Comparison of ENCODE assay signal across 9 cellular contexts in genomic region chr6:163711615-163712568, GRCh38.
DNase-seq lines count a peak whose midpoint lies in the region; ATAC-seq, FAIRE-seq and TF ChIP-seq lines count a peak whose summit lies in the region.
"Had no signal": no experiment of that assay in that cellular context is flagged by ENCODE, and none has a peak within 500 bp of the region (broad histone marks: within the 10 kb centered on the region; RNA-seq: fewer than 3 reads in every experiment).

No MANE protein-coding gene starts in this region.

- H3K27ac ChIP-seq in GM12878 (ENCODE audit: control insufficient read depth, insufficient read depth) = peak overlapping the region; percentile 42; the same call in 1 of the 2 replicates

- H3K36me3 Mint-ChIP-seq in activated CD8-positive, alpha-beta memory T cell treated with anti-CD3 and anti-CD28 coated beads, Interleukin-2, amount 10 ng/mL, durations not matched to agents 7 days and 5 days = no peaks in the 10 kb centered on the region
- no peaks in the 10 kb centered on the region for H3K36me3 Mint-ChIP-seq in memory B cell
- H3K36me3 Mint-ChIP-seq in activated T-helper 2 cell treated with anti-CD3 and anti-CD28 coated beads, Interferon-gamma antibody, Interleukin-2, Interleukin-4, amounts not matched to agents 10 μg/mL and 5 μg/mL and 100 μg/mL, durations not matched to agents 14 hours and 24 hours and 36 hours (ENCODE audit: low read depth) = no peaks in the 10 kb centered on the region

- POLR2A ChIA-PET in GM12878 (lab: Charles Lee) = no interaction called here

- H3K9me3 ChIP-seq in GM12878 (replicated peaks; ENCODE audit: control insufficient read depth, insufficient read depth, low read length) = no peaks in the 10 kb centered on the region; the same call in 2 of the 3 replicates

- no peaks in the 10 kb centered on the region for H3K9me3 Mint-ChIP-seq in activated CD8-positive, alpha-beta memory T cell treated with anti-CD3 and anti-CD28 coated beads, Interleukin-2, amount 10 ng/mL, durations not matched to agents 7 days and 5 days (ENCODE audit: low read depth)
- no peaks in the 10 kb centered on the region for H3K9me3 Mint-ChIP-seq in memory B cell
- no peaks in the 10 kb centered on the region for H3K9me3 Mint-ChIP-seq in activated T-helper 2 cell treated with anti-CD3 and anti-CD28 coated beads, Interferon-gamma antibody, Interleukin-2, Interleukin-4, amounts not matched to agents 10 μg/mL and 5 μg/mL and 100 μg/mL, durations not matched to agents 14 hours and 24 hours and 36 hours

- 20% methylated on average over 24 of the region's 24 CpGs for WGBS in GM12878 (ENCODE audit: insufficient coverage, insufficient replicate concordance, low lambda C conversion rate, missing lambda C conversion rate)

- SMC1A ChIA-PET in GM12878 (lab: Charles Lee; ENCODE audit: uncharacterized antibody, unreplicated experiment) = no interaction called here

- H3K79me2 ChIP-seq in GM12878 (ENCODE audit: control insufficient read depth, insufficient read depth, low read length) = no peaks in the 10 kb centered on the region

- peak overlapping the region; percentile 26; the same call in 1 of the 2 replicates for H3K4me3 ChIP-seq in GM12878

- peak; percentile 93 for FAIRE-seq in GM12878 (lab: Jason Lieb, UNC)
- FAIRE-seq: TTC549 had no signal

- H3K4me2 ChIP-seq in GM12878 (ENCODE audit: control insufficient read depth, insufficient read depth) = peak overlapping the region; percentile 74

- DNase-seq in activated CD8-positive, alpha-beta memory T cell treated with anti-CD3 and anti-CD28 coated beads, Interleukin-2, amount 10 ng/mL, durations not matched to agents 7 days and 5 days = no peak
- no peak for DNase-seq in activated CD8-positive, alpha-beta memory T cell treated with anti-CD3 and anti-CD28 coated beads, Interleukin-2, amount 50 U/mL, for 48 hours
- DNase-seq in GM12878 (ENCODE audit: low read depth, low spot score) = peak; percentile 72
- DNase-seq in memory B cell (ENCODE audit: low spot score in 2 of 2) = peak; percentile 43 to 47
- DNase-seq in AML-193 (lab: John Stamatoyannopoulos, UW) = no peak
- DNase-seq in activated T-helper 2 cell treated with anti-CD3 and anti-CD28 coated beads, Interferon-gamma antibody, Interleukin-2, Interleukin-4, amounts not matched to agents 10 μg/mL and 5 μg/mL and 100 μg/mL, durations not matched to agents 14 hours and 24 hours and 36 hours (ENCODE audit: low spot score) = no peak

- in situ Hi-C loops in GM12878 (cut with MboI) = no loop called here

- no peaks in the 10 kb centered on the region for H3K36me3 ChIP-seq in GM12878 (ENCODE audit: control insufficient read depth in 2 of 2, insufficient read depth in 2 of 2, low read length in 1 of 2)

- TF ChIP-seq EP300 in GM12878 (IDR thresholded peaks at IDR 0.05; ENCODE audit: borderline replicate concordance in 1 of 2, control insufficient read depth in 1 of 2, low read depth in 2 of 2, low read length in 2 of 2) = no peak

- H3K4me3 Mint-ChIP-seq in activated CD8-positive, alpha-beta memory T cell treated with anti-CD3 and anti-CD28 coated beads, Interleukin-2, amount 10 ng/mL, durations not matched to agents 7 days and 5 days = no peak overlapping the region
- peak overlapping the region; percentile 47 for H3K4me3 Mint-ChIP-seq in memory B cell
- no peak overlapping the region for H3K4me3 Mint-ChIP-seq in activated T-helper 2 cell treated with anti-CD3 and anti-CD28 coated beads, Interferon-gamma antibody, Interleukin-2, Interleukin-4, amounts not matched to agents 10 μg/mL and 5 μg/mL and 100 μg/mL, durations not matched to agents 14 hours and 24 hours and 36 hours (ENCODE audit: low read depth)

- H3K27me3 Mint-ChIP-seq in activated CD8-positive, alpha-beta memory T cell treated with anti-CD3 and anti-CD28 coated beads, Interleukin-2, amount 10 ng/mL, durations not matched to agents 7 days and 5 days = peaks cover 8% of the 10 kb centered on the region
- no peaks in the 10 kb centered on the region for H3K27me3 Mint-ChIP-seq in memory B cell
- H3K27me3 Mint-ChIP-seq in activated T-helper 2 cell treated with anti-CD3 and anti-CD28 coated beads, Interferon-gamma antibody, Interleukin-2, Interleukin-4, amounts not matched to agents 10 μg/mL and 5 μg/mL and 100 μg/mL, durations not matched to agents 14 hours and 24 hours and 36 hours (ENCODE audit: low read depth) = peaks cover 2% of the 10 kb centered on the region

- no peak for TF ChIP-seq CTCF in GM12878 (IDR thresholded peaks at IDR 0.05 in 2 of 3, conservative IDR thresholded peaks at IDR 0.05 in 1 of 3; ENCODE audit: control insufficient read depth in 2 of 3, extremely low read depth in 1 of 3, insufficient read depth in 1 of 3, low read depth in 3 of 3, low read length in 3 of 3)

- H3K4me1 Mint-ChIP-seq in activated CD8-positive, alpha-beta memory T cell treated with anti-CD3 and anti-CD28 coated beads, Interleukin-2, amount 10 ng/mL, durations not matched to agents 7 days and 5 days = peaks cover 7% of the 10 kb centered on the region
- H3K4me1 Mint-ChIP-seq in memory B cell = peaks cover 58% of the 10 kb centered on the region
- H3K4me1 Mint-ChIP-seq in activated T-helper 2 cell treated with anti-CD3 and anti-CD28 coated beads, Interferon-gamma antibody, Interleukin-2, Interleukin-4, amounts not matched to agents 10 μg/mL and 5 μg/mL and 100 μg/mL, durations not matched to agents 14 hours and 24 hours and 36 hours (ENCODE audit: low read depth) = no peaks in the 10 kb centered on the region

- H3K27me3 ChIP-seq in GM12878 (replicated peaks in 1 of 2; ENCODE audit: control insufficient read depth in 2 of 2, insufficient read depth in 2 of 2, low read length in 1 of 2) = no peaks in the 10 kb centered on the region

- peak overlapping the region; percentile 49; the same call in 1 of the 2 replicates for H2AFZ ChIP-seq in GM12878 (ENCODE audit: control insufficient read depth, low read depth, low read length)

- RAD21 ChIA-PET in GM12878 (lab: Charles Lee; ENCODE audit: unreplicated experiment) = no interaction called here

- intact Hi-C loops in GM12878 (cut with micrococcal nuclease; ENCODE audit: unreplicated experiment) = no loop called here
- intact Hi-C loops in activated T-helper 2 cell treated with anti-CD3 and anti-CD28 coated beads, Interferon-gamma antibody, Interleukin-2, Interleukin-4, amounts not matched to agents 10 μg/mL and 5 μg/mL and 100 μg/mL, durations not matched to agents 14 hours and 24 hours and 36 hours (cut with micrococcal nuclease) = no loop called here

- no peak overlapping the region for H3K9ac ChIP-seq in GM12878 (ENCODE audit: control insufficient read depth, insufficient read depth, low read length)

- TF ChIP-seq POLR2A in GM12878 (IDR thresholded peaks at IDR 0.05; ENCODE audit: low read depth, low read length) = no peak

- BruUV-seq in GM12878 (replicated peaks; lab: Mats Ljungman, UMichigan) = no TSS peak

- no peak overlapping the region for H3K27ac Mint-ChIP-seq in activated CD8-positive, alpha-beta memory T cell treated with anti-CD3 and anti-CD28 coated beads, Interleukin-2, amount 10 ng/mL, durations not matched to agents 7 days and 5 days
- no peak overlapping the region for H3K27ac Mint-ChIP-seq in memory B cell
- H3K27ac Mint-ChIP-seq in activated T-helper 2 cell treated with anti-CD3 and anti-CD28 coated beads, Interferon-gamma antibody, Interleukin-2, Interleukin-4, amounts not matched to agents 10 μg/mL and 5 μg/mL and 100 μg/mL, durations not matched to agents 14 hours and 24 hours and 36 hours = no peak overlapping the region

- H4K20me1 ChIP-seq in GM12878 (ENCODE audit: control insufficient read depth, insufficient read depth) = no peaks in the 10 kb centered on the region

- CTCF ChIA-PET in activated CD8-positive, alpha-beta memory T cell treated with anti-CD3 and anti-CD28 coated beads, Interleukin-2, amount 10 ng/mL, durations not matched to agents 7 days and 5 days (lab: Charles Lee) = no interaction called here
- CTCF ChIA-PET in GM12878 (lab: Yijun Ruan, JAX) = no interaction called here

- ATAC-seq in activated CD8-positive, alpha-beta memory T cell treated with anti-CD3 and anti-CD28 coated beads, Interleukin-2, amount 10 ng/mL, durations not matched to agents 7 days and 5 days = peak; percentile 49
- ATAC-seq in HG03469 (IDR thresholded peaks at IDR 0.05; ENCODE audit: unreplicated experiment) = peak; percentile 33
- peak; percentile 73 for ATAC-seq in GM12878
- ATAC-seq in memory B cell (ENCODE audit: low read depth) = peak; percentile 70
- ATAC-seq in HG02852 (IDR thresholded peaks at IDR 0.05; ENCODE audit: unreplicated experiment) = no peak

- no peak for TF ChIP-seq RAD21 in GM12878 (IDR thresholded peaks at IDR 0.05; ENCODE audit: insufficient read depth, low read depth, low read length)

- peaks cover 57% of the 10 kb centered on the region for H3K4me1 ChIP-seq in GM12878 (ENCODE audit: control insufficient read depth, insufficient read depth, low read length)

TF ChIP-seq in GM12878, 131 proteins besides CTCF, POLR2A, EP300 and RAD21 (continues in another document):
- peak; percentile 65; the same call in 1 of the 2 replicates for TF ChIP-seq TCF3 (IDR thresholded peaks at IDR 0.05; ENCODE audit: borderline replicate concordance, insufficient read depth, low read depth, low read length)
- TF ChIP-seq EED (IDR thresholded peaks at IDR 0.05; ENCODE audit: low read depth) = peak; percentile 63
- TF ChIP-seq NR2C2 (IDR thresholded peaks at IDR 0.05; ENCODE audit: borderline replicate concordance, control insufficient read depth, insufficient read length, low read depth) = no peak
- 0 out of 2 replicates have a peak, but pooled peaks have one; percentile 21 for TF ChIP-seq BCL11A (IDR thresholded peaks at IDR 0.05; ENCODE audit: low read depth, low read length)
- no peak for TF ChIP-seq ATF3 (IDR thresholded peaks at IDR 0.05; ENCODE audit: borderline replicate concordance, extremely low read depth, low read depth, low read length)
- no peak for TF ChIP-seq SUZ12 (IDR thresholded peaks at IDR 0.05; ENCODE audit: unreplicated experiment)
- TF ChIP-seq HDGF (IDR thresholded peaks at IDR 0.05) = no peak
- no peak for TF ChIP-seq SMAD5 (IDR thresholded peaks at IDR 0.05; ENCODE audit: low read depth)
- no peak for TF ChIP-seq TAF1 (IDR thresholded peaks at IDR 0.05; ENCODE audit: borderline replicate concordance, low read depth, low read length)
- TF ChIP-seq CBFB (IDR thresholded peaks at IDR 0.05; ENCODE audit: low read depth) = 0 out of 2 replicates have a peak, but pooled peaks have one; percentile 34
- no peak for TF ChIP-seq EZH2 (IDR thresholded peaks at IDR 0.05; ENCODE audit: borderline replicate concordance, control insufficient read depth, low read depth, low read length)
- 0 out of 4 replicates have a peak, but pooled peaks of 1 of the 2 experiments have one; percentile 47 for TF ChIP-seq ETV6 (conservative IDR thresholded peaks at IDR 0.05 in 1 of 2, IDR thresholded peaks at IDR 0.05 in 1 of 2; ENCODE audit: borderline replicate concordance in 1 of 2, low read depth in 1 of 2)
- TF ChIP-seq DPF2 (IDR thresholded peaks at IDR 0.05) = 0 out of 2 replicates have a peak, but pooled peaks have one; percentile 19

Comparison
In these comparisons a context has a peak if more than half of its experiments do, and no peak if none do; other contexts are left out.
1. DNase-seq: peak in GM12878 (single experiment) and memory B cell (2 of 2); none in activated CD8-positive, alpha-beta memory T cell treated with anti-CD3 and anti-CD28 coated beads, Interleukin-2, amount 10 ng/mL, durations not matched to agents 7 days and 5 days (single experiment), activated CD8-positive, alpha-beta memory T cell treated with anti-CD3 and anti-CD28 coated beads, Interleukin-2, amount 50 U/mL, for 48 hours (single experiment), AML-193 (0 of 2) and activated T-helper 2 cell treated with anti-CD3 and anti-CD28 coated beads, Interferon-gamma antibody, Interleukin-2, Interleukin-4, amounts not matched to agents 10 μg/mL and 5 μg/mL and 100 μg/mL, durations not matched to agents 14 hours and 24 hours and 36 hours (single experiment).